Comparison of ENCODE assay signal across 8 cellular contexts in genomic region chr17:1627987-1628855, GRCh38. TPM values are rescaled to one million over a fixed set of nuclear protein-coding genes. Genes with fewer than 3 reads are reported as not detected.
A peak's percentile ranks its signal among the peaks of the same experiment; 100 is the strongest.
DNase-seq lines count a peak whose midpoint lies in the region; ATAC-seq lines count a peak whose summit lies in the region.

TSS of gene SLC43A2 (minus strand) at chr17:1628834. CDS start at chr17:1627874, 960 bp downstream.

- ATAC-seq in GM21737 (IDR thresholded peaks at IDR 0.05; ENCODE audit: unreplicated experiment), result peak; percentile 35
- peak; percentile 81 to 85 for ATAC-seq in activated naive CD4-positive, alpha-beta T cell treated with anti-CD3 and anti-CD28 coated beads, Interleukin-2, amount 50 U/mL, for 72 hours

- peak; percentile 43 for DNase-seq in DMS79 treated with DMSO at 0.1 percent for 48 hours (lab: John Stamatoyannopoulos, UW)
- peak; percentile 67 for DNase-seq in LHCN-M2 (ENCODE audit: low read depth)
- peak; percentile 64 to 68 for DNase-seq in SJSA1 (ENCODE audit: low read depth in 1 of 2, low spot score in 2 of 2)
- DNase-seq in activated naive CD4-positive, alpha-beta T cell treated with anti-CD3 and anti-CD28 coated beads, Interleukin-2, amount 50 U/mL, for 72 hours (ENCODE audit: low spot score in 2 of 2), result peak; percentile 76 to 77
- no peak for DNase-seq in glomerular endothelial cell (ENCODE audit: extremely low read depth, low read depth, low spot score)
- peak; percentile 33 to 90 (median 80) for DNase-seq in nucleus accumbens (lab: John Stamatoyannopoulos, UW)
- peak; percentile 89 for DNase-seq in superior temporal gyrus (ENCODE audit: extremely low spot score)

- peaks cover 19% of the 10 kb centered on the region for H3K4me1 ChIP-seq in SJSA1 (replicated peaks)

- peak within 1 kb of the TSS; percentile 78 for H3K4me3 ChIP-seq in SJSA1

- no peaks in the 10 kb centered on the region for H3K9me3 Mint-ChIP-seq in activated naive CD4-positive, alpha-beta T cell treated with anti-CD3 and anti-CD28 coated beads, Interleukin-2, amount 50 U/mL, for 72 hours

- no peaks in the 10 kb centered on the region for H3K36me3 ChIP-seq in SJSA1

- no peaks in the 10 kb centered on the region for H3K9me3 ChIP-seq in SJSA1 (replicated peaks)

- H3K27ac Mint-ChIP-seq in activated naive CD4-positive, alpha-beta T cell treated with anti-CD3 and anti-CD28 coated beads, Interleukin-2, amount 50 U/mL, for 72 hours, result peak within 1 kb of the TSS; percentile 84 to 96

- 0 out of 2 replicates have a peak, but pooled peaks cover 3% of the 10 kb centered on the region for H3K27me3 ChIP-seq in SJSA1 (replicated peaks)

- H3K27ac ChIP-seq in SJSA1, result peak within 1 kb of the TSS; percentile 44

- H3K36me3 Mint-ChIP-seq in activated naive CD4-positive, alpha-beta T cell treated with anti-CD3 and anti-CD28 coated beads, Interleukin-2, amount 50 U/mL, for 72 hours, result no peaks in the 10 kb centered on the region

RNA-seq across cellular contexts. Expression of gene SLC43A2, which starts in this region (rescaled TPM):
- total RNA-seq in LHCN-M2 (2014; rRNA removed) (1.9 and 3.7 TPM in 2 replicates), glomerular endothelial cell (29.5 and 48.9 TPM in 2 replicates)
- polyA plus RNA-seq in LHCN-M2 (2012), result 3.5 TPM
- total RNA-seq in SJSA1 (2014; rRNA removed; shearing (Covaris generic)), result 2.0 and 3.4 TPM in 2 replicates
- under 1 TPM; 0.57 to 0.62 TPM for total RNA-seq in activated naive CD4-positive, alpha-beta T cell treated with anti-CD3 and anti-CD28 coated beads, Interleukin-2, amount 50 U/mL, for 72 hours

Comparison
In these comparisons a context has a peak if more than half of its experiments do, and no peak if none do; other contexts are left out.
1. Peak in DNase-seq and ATAC-seq in activated naive CD4-positive, alpha-beta T cell treated with anti-CD3 and anti-CD28 coated beads, Interleukin-2, amount 50 U/mL, for 72 hours; RNA of the gene not detected or under 1 TPM.